ENCODE assay signal across 8 cellular contexts in the genomic region with DNA sequence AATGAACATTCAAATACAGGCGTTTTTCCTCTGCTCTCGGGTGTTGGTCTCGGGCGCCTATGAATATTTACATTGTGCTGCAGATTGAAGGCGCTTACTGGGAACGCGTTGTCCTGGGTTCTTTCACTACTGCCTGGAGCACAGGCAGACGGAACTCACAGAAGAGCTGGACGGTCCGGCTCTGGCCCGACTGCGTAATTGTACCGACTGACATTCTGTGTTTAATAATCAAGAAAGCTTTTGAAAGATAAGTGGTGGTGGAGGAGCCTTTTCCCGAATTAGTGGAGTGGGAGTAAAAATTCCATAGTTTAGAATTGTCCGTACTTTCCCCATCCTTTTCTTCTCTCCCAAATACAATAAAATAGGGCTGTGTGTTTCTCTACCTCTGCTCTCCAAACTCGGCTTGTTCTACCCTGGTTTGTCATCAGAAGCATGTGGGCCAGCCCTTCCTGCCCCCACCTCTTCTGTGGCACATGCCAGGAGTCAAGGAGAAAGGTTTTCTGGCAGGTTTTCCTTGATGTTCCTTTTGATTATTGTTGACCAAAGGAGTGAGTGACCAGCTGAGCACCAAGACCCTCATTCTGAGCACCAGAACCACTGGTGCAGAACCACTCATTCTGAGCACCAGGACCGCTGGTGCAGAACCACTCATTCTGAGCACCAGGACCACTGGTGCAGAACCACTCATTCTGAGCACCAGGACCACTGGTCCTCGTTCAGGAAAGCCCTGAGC. TPM values are rescaled to one million over a fixed set of nuclear protein-coding genes. Genes with fewer than 3 reads are reported as not detected.
DNase-seq lines count a peak whose midpoint lies in the region; ATAC-seq and TF ChIP-seq lines count a peak whose summit lies in the region.

No MANE protein-coding gene starts in this region.

- H3K4me3 ChIP-seq in BJ (ENCODE audit: low read depth, low read length) (peak overlapping the region; percentile 48), Karpas-422 (ENCODE audit: low read length) (no peak overlapping the region), duodenal mucosa (ENCODE audit: low read depth in 1 of 2, low read length in 2 of 2) (peak overlapping the region; percentile 79 to 83)

- no peaks in the 10 kb centered on the region for H3K9me3 ChIP-seq in Karpas-422 (ENCODE audit: low read length)
- H3K9me3 ChIP-seq in duodenal mucosa (ENCODE audit: control insufficient read depth in 1 of 2, low read length in 2 of 2), result no peaks in the 10 kb centered on the region

- no peak for DNase-seq in BJ (ENCODE audit: low read depth)
- no peak for DNase-seq in Karpas-422
- no peak for DNase-seq in natural killer cell treated with Interleukin-12 subunit alpha and Interleukin-12 subunit beta and Interleukin-15 and Interleukin-18, amount 100 ng/mL, for 72 hours (ENCODE audit: low spot score)
- DNase-seq in LoVo (ENCODE audit: low spot score), result no peak
- DNase-seq in NCI-H1436 (lab: John Stamatoyannopoulos, UW), result no peak
- no peak for DNase-seq in NCI-H510A treated with DMSO at 0.1 percent for 48 hours (lab: John Stamatoyannopoulos, UW)

- H3K79me2 ChIP-seq in Karpas-422 (ENCODE audit: low read length), result no peaks in the 10 kb centered on the region

- H3K4me1 ChIP-seq in Karpas-422 (ENCODE audit: low read length) (no peaks in the 10 kb centered on the region; the same call in 1 of the 2 replicates), duodenal mucosa (ENCODE audit: control insufficient read depth in 1 of 2, insufficient read depth in 2 of 2, low read length in 2 of 2) (peaks cover 0 to 10% of the 10 kb centered on the region in 2 donors)

- H3K27ac ChIP-seq in Karpas-422 (ENCODE audit: low read length) (no peak overlapping the region), duodenal mucosa (ENCODE audit: low read depth, low read length) (no peak overlapping the region)

- H3K27me3 ChIP-seq in BJ (ENCODE audit: control insufficient read depth, insufficient read depth, low read length), result peaks cover 10% of the 10 kb centered on the region
- no peaks in the 10 kb centered on the region for H3K27me3 ChIP-seq in Karpas-422 (ENCODE audit: low read length)
- H3K27me3 ChIP-seq in duodenal mucosa (ENCODE audit: control insufficient read depth in 1 of 2, insufficient read depth in 2 of 2, low read length in 2 of 2), result peaks cover 0 to 3% of the 10 kb centered on the region in 2 donors

- H3K36me3 ChIP-seq in BJ (ENCODE audit: control insufficient read depth, insufficient read depth, low read length) (no peaks in the 10 kb centered on the region), Karpas-422 (ENCODE audit: insufficient read depth, low read length) (no peaks in the 10 kb centered on the region), duodenal mucosa (ENCODE audit: control insufficient read depth in 1 of 2, insufficient read depth in 2 of 2, low read length in 2 of 2) (peaks cover 0 to 2% of the 10 kb centered on the region in 2 donors)

- no peaks in the 10 kb centered on the region for H3K9me2 ChIP-seq in Karpas-422 (replicated peaks; ENCODE audit: insufficient read depth, low read length)

- no peaks in the 10 kb centered on the region for H3K36me3 Mint-ChIP-seq in natural killer cell treated with Interleukin-12 subunit alpha and Interleukin-12 subunit beta and Interleukin-15 and Interleukin-18, amount 100 ng/mL, for 72 hours

- peaks cover 9 to 16% of the 10 kb centered on the region in 2 donors for H3K4me1 Mint-ChIP-seq in natural killer cell treated with Interleukin-12 subunit alpha and Interleukin-12 subunit beta and Interleukin-15 and Interleukin-18, amount 100 ng/mL, for 72 hours (ENCODE audit: low read depth in 2 of 2)

- no peaks in the 10 kb centered on the region for H3K9me3 Mint-ChIP-seq in natural killer cell treated with Interleukin-12 subunit alpha and Interleukin-12 subunit beta and Interleukin-15 and Interleukin-18, amount 100 ng/mL, for 72 hours

- peak overlapping the region; percentile 27 for H3K4me2 ChIP-seq in Karpas-422 (ENCODE audit: low read depth, low read length, poor library complexity, severe bottlenecking)

- peaks cover 32 to 48% of the 10 kb centered on the region in 2 donors for H3K27me3 Mint-ChIP-seq in natural killer cell treated with Interleukin-12 subunit alpha and Interleukin-12 subunit beta and Interleukin-15 and Interleukin-18, amount 100 ng/mL, for 72 hours

- peak overlapping the region; percentile 66 for H3K4me3 Mint-ChIP-seq in natural killer cell treated with Interleukin-12 subunit alpha and Interleukin-12 subunit beta and Interleukin-15 and Interleukin-18, amount 100 ng/mL, for 72 hours

- no peak overlapping the region for H3K9ac ChIP-seq in Karpas-422 (ENCODE audit: low read length)
- H3K9ac ChIP-seq in duodenal mucosa (ENCODE audit: low read depth in 1 of 2, low read length in 2 of 2), result peak overlapping the region; percentile 51 to 64

- CTCF ChIA-PET in BJ (lab: Yijun Ruan, JAX), result interaction anchor here (0.6 to 1.0 kb wide), 2 partner anchors 145 to 614 kb away, joined by 3 to 5 read pairs; no protein-coding TSS in a partner anchor

- H3K27ac Mint-ChIP-seq in natural killer cell treated with Interleukin-12 subunit alpha and Interleukin-12 subunit beta and Interleukin-15 and Interleukin-18, amount 100 ng/mL, for 72 hours, result no peak overlapping the region

- no peak for TF ChIP-seq CTCF in BJ (IDR thresholded peaks at IDR 0.05; ENCODE audit: insufficient read depth, low read depth, low read length)

- H2AFZ ChIP-seq in Karpas-422 (ENCODE audit: low read length), result no peak overlapping the region

- POLR2A ChIA-PET in BJ (lab: Charles Lee), result interaction anchor here (0.7 kb wide), 1 partner anchor 147 kb away, joined by 3 read pairs; no protein-coding TSS in a partner anchor

- H4K20me1 ChIP-seq in Karpas-422 (ENCODE audit: insufficient read depth, low read depth, low read length), result peaks cover 5% of the 10 kb centered on the region; the same call in 1 of the 2 replicates

- ATAC-seq in natural killer cell treated with Interleukin-12 subunit alpha and Interleukin-12 subunit beta and Interleukin-15 and Interleukin-18, amount 100 ng/mL, for 72 hours, result no peak
- ATAC-seq in HG02642 (IDR thresholded peaks at IDR 0.05; ENCODE audit: poor library complexity, unreplicated experiment), result no peak

RNA-seq across cellular contexts. Expression of a gene that starts 2.3 kb away (rescaled TPM):
- 0.17 and 0.22 TPM in 2 replicates for polyA plus RNA-seq in BJ (2011; rRNA removed)
- polyA minus RNA-seq in BJ (2011; rRNA and poly(A)+ RNA removed), result 0.19 and 0.36 TPM in 2 replicates
- 0.07 and 0.61 TPM in 2 replicates for total RNA-seq in Karpas-422 (2014; rRNA removed; shearing (Covaris generic); ENCODE audit: low replicate concordance)
- total RNA-seq in natural killer cell treated with Interleukin-12 subunit alpha and Interleukin-12 subunit beta and Interleukin-15 and Interleukin-18, amount 100 ng/mL, for 72 hours, result under 1 TPM; 0.33 to 0.42 TPM
